Comparison of ENCODE assay signal across 10 cellular contexts in the genomic region with DNA sequence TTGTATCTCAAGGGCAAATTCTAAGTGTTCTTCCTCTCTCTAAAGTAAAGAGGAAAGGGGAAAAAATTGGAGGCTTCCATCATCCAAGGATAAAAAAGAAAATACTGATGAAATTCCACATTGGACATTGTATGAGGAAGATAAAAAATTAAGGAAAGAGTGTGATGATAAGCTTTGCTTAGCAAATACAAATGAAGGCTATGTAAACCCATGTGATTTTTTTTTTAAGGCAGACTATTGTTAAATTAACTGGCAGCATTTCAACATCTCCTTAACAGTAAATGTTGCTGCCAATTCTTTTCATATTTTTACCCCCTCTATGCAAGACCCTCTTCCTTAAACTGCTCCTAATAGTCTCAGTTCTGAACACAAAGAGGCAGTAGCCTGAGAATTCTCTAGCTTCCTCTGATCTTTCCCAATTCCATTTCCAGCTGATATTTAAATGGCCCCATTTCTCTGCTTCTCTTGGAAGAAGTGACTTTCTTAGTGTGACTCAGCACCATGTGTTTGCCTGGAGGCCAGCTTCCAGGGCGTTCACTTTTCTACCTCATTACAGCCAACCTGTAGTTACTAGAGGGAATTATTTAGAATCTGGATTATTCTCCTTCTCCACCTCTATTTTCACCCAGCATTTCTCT.
DNase-seq lines count a peak whose midpoint lies in the region; ATAC-seq and TF ChIP-seq lines count a peak whose summit lies in the region.
"Had no signal": no experiment of that assay in that cellular context is flagged by ENCODE, and none has a peak within 500 bp of the region (broad histone marks: within the 10 kb centered on the region; RNA-seq: fewer than 3 reads in every experiment).

No MANE protein-coding gene starts in this region.

- H3K36me3 Mint-ChIP-seq in GM23338 (ENCODE audit: low read depth) = no peaks in the 10 kb centered on the region
- H3K36me3 Mint-ChIP-seq in activated CD8-positive, alpha-beta memory T cell treated with anti-CD3 and anti-CD28 coated beads, Interleukin-2, amount 10 ng/mL, durations not matched to agents 7 days and 5 days = no peaks in the 10 kb centered on the region
- H3K36me3 Mint-ChIP-seq: natural killer cell had no signal

- TF ChIP-seq CTCF in GM23338 (conservative IDR thresholded peaks at IDR 0.05; ENCODE audit: low read depth in 2 of 2) (no peak), RWPE2 (IDR thresholded peaks at IDR 0.05; ENCODE audit: poor library complexity, severe bottlenecking) (no peak), foreskin fibroblast (IDR thresholded peaks at IDR 0.05; ENCODE audit: low read depth, low read length) (no peak), retinal pigment epithelial cell (conservative IDR thresholded peaks at IDR 0.05; ENCODE audit: low read depth, low read length) (no peak), omental fat pad (IDR thresholded peaks at IDR 0.05) (no peak)

- H3K4me1 ChIP-seq in GM23338 (ENCODE audit: insufficient read depth) = peaks cover 14% of the 10 kb centered on the region
- peaks cover 22% of the 10 kb centered on the region for H3K4me1 ChIP-seq in RWPE2 (ENCODE audit: insufficient read depth, poor library complexity, severe bottlenecking)

- no peaks in the 10 kb centered on the region; the same call in 1 of the 2 replicates for H4K20me1 ChIP-seq in GM23338 (replicated peaks; ENCODE audit: insufficient read depth)

- no peaks in the 10 kb centered on the region for H3K9me3 Mint-ChIP-seq in GM23338
- H3K9me3 Mint-ChIP-seq in activated CD8-positive, alpha-beta memory T cell treated with anti-CD3 and anti-CD28 coated beads, Interleukin-2, amount 10 ng/mL, durations not matched to agents 7 days and 5 days (ENCODE audit: low read depth) = peaks cover 2% of the 10 kb centered on the region
- H3K9me3 Mint-ChIP-seq: natural killer cell had no signal

- H3K9me3 ChIP-seq in RWPE2 (ENCODE audit: severe bottlenecking) = no peaks in the 10 kb centered on the region
- H3K9me3 ChIP-seq: esophagus muscularis mucosa had no signal

- no peak overlapping the region for H3K4me3 Mint-ChIP-seq in GM23338
- no peak overlapping the region for H3K4me3 Mint-ChIP-seq in activated CD8-positive, alpha-beta memory T cell treated with anti-CD3 and anti-CD28 coated beads, Interleukin-2, amount 10 ng/mL, durations not matched to agents 7 days and 5 days
- H3K4me3 Mint-ChIP-seq: natural killer cell had no signal

- H3K36me3 ChIP-seq in GM23338 (ENCODE audit: insufficient read depth) (no peaks in the 10 kb centered on the region), RWPE2 (ENCODE audit: low read depth) (no peaks in the 10 kb centered on the region)
- H3K36me3 ChIP-seq: esophagus muscularis mucosa had no signal

- H2AFZ ChIP-seq in GM23338 = peak overlapping the region; percentile 92

- H3K27me3 Mint-ChIP-seq in GM23338 (ENCODE audit: insufficient read depth, low read depth, poor library complexity) = no peaks in the 10 kb centered on the region
- no peaks in the 10 kb centered on the region for H3K27me3 Mint-ChIP-seq in activated CD8-positive, alpha-beta memory T cell treated with anti-CD3 and anti-CD28 coated beads, Interleukin-2, amount 10 ng/mL, durations not matched to agents 7 days and 5 days

- ATAC-seq in GM23338 = no peak
- peak; percentile 95 for ATAC-seq in RWPE2 (ENCODE audit: low read depth)
- ATAC-seq in activated CD8-positive, alpha-beta memory T cell treated with anti-CD3 and anti-CD28 coated beads, Interleukin-2, amount 10 ng/mL, durations not matched to agents 7 days and 5 days = no peak
- ATAC-seq in GM21786 (IDR thresholded peaks at IDR 0.05; ENCODE audit: unreplicated experiment) = no peak
- ATAC-seq in omental fat pad (ENCODE audit: low FRiP score) = no peak
- ATAC-seq: natural killer cell had no signal

- peaks cover 10% of the 10 kb centered on the region; the same call in 2 of the 3 replicates for H3K4me1 Mint-ChIP-seq in GM23338
- H3K4me1 Mint-ChIP-seq in activated CD8-positive, alpha-beta memory T cell treated with anti-CD3 and anti-CD28 coated beads, Interleukin-2, amount 10 ng/mL, durations not matched to agents 7 days and 5 days = no peaks in the 10 kb centered on the region

- no peak overlapping the region for H3K4me2 ChIP-seq in GM23338

- H3K27ac Mint-ChIP-seq in GM23338 = no peak overlapping the region
- H3K27ac Mint-ChIP-seq in activated CD8-positive, alpha-beta memory T cell treated with anti-CD3 and anti-CD28 coated beads, Interleukin-2, amount 10 ng/mL, durations not matched to agents 7 days and 5 days = no peak overlapping the region
- H3K27ac Mint-ChIP-seq: natural killer cell had no signal

- no peak overlapping the region for H3K27ac ChIP-seq in GM23338 (ENCODE audit: low read depth)
- H3K27ac ChIP-seq in RWPE2 (ENCODE audit: poor library complexity, severe bottlenecking) = peak overlapping the region; percentile 25
- H3K27ac ChIP-seq: esophagus muscularis mucosa had no signal

- H3F3A ChIP-seq in GM23338 (replicated peaks; ENCODE audit: low read depth) = no peaks in the 10 kb centered on the region

- H3K4me3 ChIP-seq in GM23338 (no peak overlapping the region), RWPE2 (ENCODE audit: severe bottlenecking) (no peak overlapping the region), foreskin fibroblast (ENCODE audit: low read depth in 1 of 2, low read length in 2 of 2) (no peak overlapping the region), retinal pigment epithelial cell (ENCODE audit: low read length) (no peak overlapping the region)
- H3K4me3 ChIP-seq: esophagus muscularis mucosa had no signal

- DNase-seq in GM23338 (ENCODE audit: low spot score) (no peak), RWPE2 (ENCODE audit: low spot score) (no peak), foreskin fibroblast (peak; percentile 45 to 82), retinal pigment epithelial cell (ENCODE audit: low read depth) (peak; percentile 39), COR-L47 (lab: John Stamatoyannopoulos, UW) (no peak), omental fat pad (ENCODE audit: low spot score) (no peak)
- DNase-seq in activated CD8-positive, alpha-beta memory T cell treated with anti-CD3 and anti-CD28 coated beads, Interleukin-2, amount 10 ng/mL, durations not matched to agents 7 days and 5 days = no peak
- DNase-seq: natural killer cell had no signal

- CTCF ChIA-PET in activated CD8-positive, alpha-beta memory T cell treated with anti-CD3 and anti-CD28 coated beads, Interleukin-2, amount 10 ng/mL, durations not matched to agents 7 days and 5 days (lab: Charles Lee) = no interaction called here

- H3K9me2 ChIP-seq in GM23338 (ENCODE audit: insufficient read depth) = no peaks in the 10 kb centered on the region

- no peaks in the 10 kb centered on the region for H3K27me3 ChIP-seq in GM23338 (ENCODE audit: insufficient read depth)
- H3K27me3 ChIP-seq in RWPE2 (ENCODE audit: insufficient read depth, poor library complexity, severe bottlenecking) = no peaks in the 10 kb centered on the region
- H3K27me3 ChIP-seq: esophagus muscularis mucosa had no signal

- no peaks in the 10 kb centered on the region for H3K79me2 ChIP-seq in GM23338 (replicated peaks; ENCODE audit: insufficient read depth)

TF ChIP-seq in GM23338, 12 proteins besides CTCF, POLR2A, EP300 and RAD21:
- no peak for TF ChIP-seq CREB1 (CRISPR knock-in tag; IDR thresholded peaks at IDR 0.05; ENCODE audit: low read depth)

Comparison
In these comparisons a context has a peak if more than half of its experiments do, and no peak if none do; other contexts are left out.
1. DNase-seq: peak in foreskin fibroblast (2 of 2) and retinal pigment epithelial cell (single experiment); none in GM23338 (single experiment), RWPE2 (single experiment), COR-L47 (single experiment), activated CD8-positive, alpha-beta memory T cell treated with anti-CD3 and anti-CD28 coated beads, Interleukin-2, amount 10 ng/mL, durations not matched to agents 7 days and 5 days (single experiment) and omental fat pad (single experiment).